Comparison of ENCODE assay signal across 29 cellular contexts in genomic region chr3:133301731-133302130, GRCh38.
DNase-seq lines count a peak whose midpoint lies in the region; TF ChIP-seq lines count a peak whose summit lies in the region.
"Had no signal": no experiment of that assay in that cellular context is flagged by ENCODE, and none has a peak within 500 bp of the region (broad histone marks: within the 10 kb centered on the region; RNA-seq: fewer than 3 reads in every experiment).

No MANE protein-coding gene starts in this region.

- H3K9me3 ChIP-seq in mesodermal cell (ENCODE audit: control insufficient read depth, low read length) (no peaks in the 10 kb centered on the region), left ventricle myocardium inferior (replicated peaks) (peaks cover under 1% of the 10 kb centered on the region)
- H3K9me3 ChIP-seq: Caco-2, colonic mucosa, psoas muscle, sigmoid colon, thoracic aorta, vagina had no signal

- H3K4me3 ChIP-seq in ACC112 (ENCODE audit: low read depth, low read length) = peak overlapping the region; percentile 39; the same call in 1 of the 2 replicates
- no peak overlapping the region for H3K4me3 ChIP-seq in brain microvascular endothelial cell (ENCODE audit: low read depth, low read length)
- H3K4me3 ChIP-seq in mesodermal cell (ENCODE audit: extremely low read depth, insufficient read depth, low read length, poor library complexity, severe bottlenecking) = no peak overlapping the region
- no peak overlapping the region for H3K4me3 ChIP-seq in left ventricle myocardium inferior
- H3K4me3 ChIP-seq: colonic mucosa, left lung, psoas muscle, sigmoid colon, thoracic aorta, vagina had no signal

- peak; percentile 71 for DNase-seq in HT1080 (ENCODE audit: low read depth)
- peak; percentile 65 for DNase-seq in brain microvascular endothelial cell
- no peak for DNase-seq in left ventricle myocardium inferior
- DNase-seq in activated effector memory CD4-positive, alpha-beta T cell treated with Interleukin-2 at 50 U/mL for 16 hours = no peak
- DNase-seq in NCI-H2029 (lab: John Stamatoyannopoulos, UW) = no peak
- DNase-seq in GM13977 (ENCODE audit: low spot score) = no peak
- DNase-seq: activated CD4-positive, alpha-beta T cell treated with anti-CD3 and anti-CD28 coated beads, Interleukin-2, amount 10 ng/mL, durations not matched to agents 24 days and 14 days; activated naive CD4-positive, alpha-beta T cell treated with Interleukin-2 at 50 U/mL for 16 hours; activated T-cell treated with anti-CD3 and anti-CD28 coated beads, Interleukin-2, amount 50 U/mL, for 72 hours; Caco-2; colonic mucosa; effector memory CD4-positive, alpha-beta T cell; foreskin melanocyte; H9; left lung; naive B cell; NCI-H1105 treated with DMSO at 0.1 percent for 48 hours; NCI-H2081; nucleus accumbens; OCI-M1; psoas muscle; sigmoid colon; stimulated activated naive CD8-positive, alpha-beta T cell treated with anti-CD3 and anti-CD28 coated beads, Interleukin-15, Interleukin-2, amounts not matched to agents 100 U/mL and 50 U/mL, for 24 hours had no signal

- H3K27ac ChIP-seq in ACC112 (ENCODE audit: low read depth, low read length) (peak overlapping the region; percentile 62), brain microvascular endothelial cell (peak overlapping the region; percentile 75), mesodermal cell (ENCODE audit: low read depth, low read length, severe bottlenecking) (peak overlapping the region; percentile 11), left ventricle myocardium inferior (replicated peaks) (no peak overlapping the region)
- H3K27ac ChIP-seq: C4-2B, colonic mucosa, left lung, psoas muscle, sigmoid colon, thoracic aorta, vagina, VCaP had no signal

- TF ChIP-seq CTCF in brain microvascular endothelial cell (IDR thresholded peaks at IDR 0.05; ENCODE audit: low read depth, low read length, missing control alignments) (no peak), left ventricle myocardium inferior (IDR thresholded peaks at IDR 0.05; ENCODE audit: borderline replicate concordance) (no peak), GM13977 (IDR thresholded peaks at IDR 0.05; ENCODE audit: extremely low read depth, insufficient read depth, missing control alignments) (no peak)

- no peaks in the 10 kb centered on the region for H3K27me3 ChIP-seq in ACC112 (ENCODE audit: insufficient read depth, low read length)
- no peaks in the 10 kb centered on the region for H3K27me3 ChIP-seq in brain microvascular endothelial cell (replicated peaks)
- no peaks in the 10 kb centered on the region for H3K27me3 ChIP-seq in left ventricle myocardium inferior (ENCODE audit: low read depth)
- H3K27me3 ChIP-seq: colonic mucosa, left lung, sigmoid colon, vagina had no signal

- H3K79me2 ChIP-seq in ACC112 (ENCODE audit: control insufficient read depth, insufficient read depth, low read length, unreplicated experiment) = no peaks in the 10 kb centered on the region

- H3K36me3 ChIP-seq in ACC112 (ENCODE audit: insufficient read depth, low read length) (no peaks in the 10 kb centered on the region), brain microvascular endothelial cell (replicated peaks) (no peaks in the 10 kb centered on the region), mesodermal cell (ENCODE audit: control insufficient read depth, insufficient read depth, low read length) (no peaks in the 10 kb centered on the region), left ventricle myocardium inferior (no peaks in the 10 kb centered on the region)
- H3K36me3 ChIP-seq: colonic mucosa, left lung, sigmoid colon, thoracic aorta, vagina had no signal

- H3K4me1 ChIP-seq in ACC112 (ENCODE audit: control insufficient read depth, insufficient read depth, low read length, unreplicated experiment) = peaks cover 9% of the 10 kb centered on the region
- peaks cover 13% of the 10 kb centered on the region for H3K4me1 ChIP-seq in mesodermal cell (ENCODE audit: control insufficient read depth, insufficient read depth, low read length, poor library complexity, severe bottlenecking)
- peaks cover 10% of the 10 kb centered on the region for H3K4me1 ChIP-seq in left ventricle myocardium inferior
- H3K4me1 ChIP-seq: Caco-2, colonic mucosa, left lung, psoas muscle, vagina had no signal

- H2AFZ ChIP-seq in ACC112 (ENCODE audit: low read length, unreplicated experiment) = no peak overlapping the region

- in situ Hi-C loops in brain microvascular endothelial cell (cut with HindIII; ENCODE audit: low pct_ligation_motif_present, low sequenced_read_pairs) (no loop called here), GM13977 (cut with MboI; ENCODE audit: low pct_unique_long_range_greater_than_20kb, low sequenced_read_pairs, unreplicated experiment) (no loop called here)

- intact Hi-C loops in left ventricle myocardium inferior (cut with micrococcal nuclease) = no loop called here

Comparison
In these comparisons a context has a peak if more than half of its experiments do, and no peak if none do; other contexts are left out.
1. DNase-seq: peak in HT1080 (single experiment) and brain microvascular endothelial cell (single experiment); none in left ventricle myocardium inferior (single experiment), activated effector memory CD4-positive, alpha-beta T cell treated with Interleukin-2 at 50 U/mL for 16 hours (single experiment), NCI-H2029 (single experiment) and GM13977 (single experiment).